ENCODE assay signal across 8 cellular contexts in the genomic region with DNA sequence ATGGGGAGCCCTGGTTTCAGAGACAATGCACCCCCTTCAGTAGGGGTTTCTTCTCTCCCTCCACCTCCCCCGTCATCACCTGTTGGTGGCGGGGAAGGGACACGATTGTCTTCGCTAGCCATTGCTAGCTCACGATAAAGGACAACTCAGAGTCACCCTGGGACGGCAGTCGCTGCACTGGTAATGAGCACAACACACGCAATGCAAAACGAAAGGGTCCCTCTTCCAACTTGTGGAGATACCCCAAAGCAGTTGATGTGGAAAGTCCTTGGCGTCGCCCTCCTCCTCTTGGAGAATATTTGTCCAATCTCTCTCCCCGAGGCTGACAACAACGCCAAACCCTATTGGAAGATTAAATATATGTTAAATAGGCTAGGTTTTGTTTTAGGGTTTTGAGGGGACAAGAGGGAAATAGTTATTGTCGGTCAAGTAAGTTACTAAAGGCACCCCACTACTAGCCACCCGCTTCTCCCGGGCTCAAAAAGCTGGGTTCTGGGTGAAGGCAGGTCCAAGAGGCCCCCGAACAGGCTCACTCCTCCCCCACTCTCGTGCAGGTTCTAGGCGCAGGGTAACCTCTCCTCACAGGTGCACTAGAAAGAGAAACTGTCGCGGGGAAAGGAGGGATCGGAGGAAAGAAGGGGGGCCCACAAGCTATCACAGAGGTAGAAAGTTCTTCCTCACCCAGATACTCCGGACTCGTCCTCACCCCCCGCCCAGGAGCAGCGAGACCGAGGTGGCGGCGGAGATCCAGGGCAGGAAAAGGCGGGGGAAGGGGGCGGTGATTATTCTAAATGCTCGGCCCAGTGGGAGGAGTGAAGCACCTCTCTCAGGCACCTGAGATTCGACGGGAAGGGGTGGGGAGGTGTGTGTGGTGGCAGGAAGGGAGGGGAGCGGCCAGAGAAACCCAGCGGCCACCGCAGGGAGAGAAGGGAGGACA. TPM values are rescaled to one million over a fixed set of nuclear protein-coding genes. Genes with fewer than 3 reads are reported as not detected.
A peak's percentile ranks its signal among the peaks of the same experiment; 100 is the strongest.
DNase-seq lines count a peak whose midpoint lies in the region; ATAC-seq and TF ChIP-seq lines count a peak whose summit lies in the region.

A gene with protein sequence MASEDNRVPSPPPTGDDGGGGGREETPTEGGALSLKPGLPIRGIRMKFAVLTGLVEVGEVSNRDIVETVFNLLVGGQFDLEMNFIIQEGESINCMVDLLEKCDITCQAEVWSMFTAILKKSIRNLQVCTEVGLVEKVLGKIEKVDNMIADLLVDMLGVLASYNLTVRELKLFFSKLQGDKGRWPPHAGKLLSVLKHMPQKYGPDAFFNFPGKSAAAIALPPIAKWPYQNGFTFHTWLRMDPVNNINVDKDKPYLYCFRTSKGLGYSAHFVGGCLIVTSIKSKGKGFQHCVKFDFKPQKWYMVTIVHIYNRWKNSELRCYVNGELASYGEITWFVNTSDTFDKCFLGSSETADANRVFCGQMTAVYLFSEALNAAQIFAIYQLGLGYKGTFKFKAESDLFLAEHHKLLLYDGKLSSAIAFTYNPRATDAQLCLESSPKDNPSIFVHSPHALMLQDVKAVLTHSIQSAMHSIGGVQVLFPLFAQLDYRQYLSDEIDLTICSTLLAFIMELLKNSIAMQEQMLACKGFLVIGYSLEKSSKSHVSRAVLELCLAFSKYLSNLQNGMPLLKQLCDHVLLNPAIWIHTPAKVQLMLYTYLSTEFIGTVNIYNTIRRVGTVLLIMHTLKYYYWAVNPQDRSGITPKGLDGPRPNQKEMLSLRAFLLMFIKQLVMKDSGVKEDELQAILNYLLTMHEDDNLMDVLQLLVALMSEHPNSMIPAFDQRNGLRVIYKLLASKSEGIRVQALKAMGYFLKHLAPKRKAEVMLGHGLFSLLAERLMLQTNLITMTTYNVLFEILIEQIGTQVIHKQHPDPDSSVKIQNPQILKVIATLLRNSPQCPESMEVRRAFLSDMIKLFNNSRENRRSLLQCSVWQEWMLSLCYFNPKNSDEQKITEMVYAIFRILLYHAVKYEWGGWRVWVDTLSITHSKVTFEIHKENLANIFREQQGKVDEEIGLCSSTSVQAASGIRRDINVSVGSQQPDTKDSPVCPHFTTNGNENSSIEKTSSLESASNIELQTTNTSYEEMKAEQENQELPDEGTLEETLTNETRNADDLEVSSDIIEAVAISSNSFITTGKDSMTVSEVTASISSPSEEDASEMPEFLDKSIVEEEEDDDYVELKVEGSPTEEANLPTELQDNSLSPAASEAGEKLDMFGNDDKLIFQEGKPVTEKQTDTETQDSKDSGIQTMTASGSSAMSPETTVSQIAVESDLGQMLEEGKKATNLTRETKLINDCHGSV (N-terminal part only) (minus strand): TSS at position 764 of the 937 bp plus-strand sequence. CDS start 642 bp downstream, at position 122.

- TF ChIP-seq CTCF in kidney epithelial cell (IDR thresholded peaks at IDR 0.05; ENCODE audit: insufficient read depth, low read length, poor library complexity, severe bottlenecking) = no peak

- peak; percentile 61 for ATAC-seq in GM19025 (IDR thresholded peaks at IDR 0.05; ENCODE audit: low read depth, unreplicated experiment)
- ATAC-seq in HG03342 (IDR thresholded peaks at IDR 0.05; ENCODE audit: unreplicated experiment) = peak; percentile 49

- H3K27me3 ChIP-seq in kidney epithelial cell (ENCODE audit: control insufficient read depth, insufficient read depth, low read length) = no peaks in the 10 kb centered on the region

- DNase-seq in AG08395 (ENCODE audit: low spot score) (peak; percentile 43), NCI-H446 treated with DMSO at 0.1 percent for 48 hours (lab: John Stamatoyannopoulos, UW) (peak; percentile 13), cerebellum (ENCODE audit: low spot score) (peak; percentile 82), kidney epithelial cell (ENCODE audit: low read depth) (no peak)
- DNase-seq in activated CD4-positive, alpha-beta T cell treated with anti-CD3 and anti-CD28 coated beads for 1 hour = peak; percentile 68
- DNase-seq in stimulated activated CD4-positive, alpha-beta T cell treated with anti-CD3 and anti-CD28 coated beads, Interleukin-15, amount 100 ng/mL, for 48 hours (ENCODE audit: low read depth in 2 of 2) = peak; percentile 62 to 82

- no peaks in the 10 kb centered on the region for H3K36me3 ChIP-seq in kidney epithelial cell (ENCODE audit: control insufficient read depth, insufficient read depth, low read length)

- H3K4me3 ChIP-seq in kidney epithelial cell (ENCODE audit: low read depth, low read length) = peak within 1 kb of the TSS; percentile 97

RNA-seq across cellular contexts. Expression of the gene that starts here (rescaled TPM):
- total RNA-seq in cerebellum (64.8 TPM), kidney epithelial cell (83.5 and 85.2 TPM in 2 replicates)
